In genomic region chr22:44129614-44129976, GRCh38 we compare ENCODE assay signal across 12 cellular contexts. TPM values are rescaled to one million over a fixed set of nuclear protein-coding genes. Genes with fewer than 3 reads are reported as not detected.
DNase-seq lines count a peak whose midpoint lies in the region; ATAC-seq and TF ChIP-seq lines count a peak whose summit lies in the region.
"Had no signal": no experiment of that assay in that cellular context is flagged by ENCODE, and none has a peak within 500 bp of the region (broad histone marks: within the 10 kb centered on the region; RNA-seq: fewer than 3 reads in every experiment).

No MANE protein-coding gene starts in this region.

- no peak overlapping the region for H3K27ac Mint-ChIP-seq in natural killer cell
- H3K27ac Mint-ChIP-seq in stimulated activated effector memory CD8-positive, alpha-beta T cell treated with anti-CD3 and anti-CD28 coated beads, Interleukin-12 subunit alpha, Interleukin-12 subunit beta, amount 100 ng/mL, for 72 hours: no peak overlapping the region
- H3K27ac Mint-ChIP-seq: CD8-positive, alpha-beta T cell had no signal

- peak overlapping the region; percentile 60 for H3K9ac ChIP-seq in neural cell (ENCODE audit: low read length)

- TF ChIP-seq EP300 in neural cell (conservative IDR thresholded peaks at IDR 0.05; ENCODE audit: poor library complexity, severe bottlenecking): no peak

- intact Hi-C loops in natural killer cell (cut with micrococcal nuclease): no loop called here

- H3F3A ChIP-seq in neural cell (ENCODE audit: insufficient read depth, low read length, poor library complexity, severe bottlenecking): no peaks in the 10 kb centered on the region

- TF ChIP-seq CTCF in choroid plexus epithelial cell (conservative IDR thresholded peaks at IDR 0.05; ENCODE audit: low read depth, low read length) (no peak), neural cell (IDR thresholded peaks at IDR 0.05; ENCODE audit: poor library complexity, severe bottlenecking) (no peak), natural killer cell (IDR thresholded peaks at IDR 0.05) (no peak)

- H3K9me2 ChIP-seq in neural cell (ENCODE audit: insufficient read depth, low read length): no peaks in the 10 kb centered on the region

- ATAC-seq in natural killer cell: no peak
- ATAC-seq in stimulated activated effector memory CD8-positive, alpha-beta T cell treated with anti-CD3 and anti-CD28 coated beads, Interleukin-12 subunit alpha, Interleukin-12 subunit beta, amount 100 ng/mL, for 72 hours: no peak
- ATAC-seq: body of pancreas; CD8-positive, alpha-beta T cell; right cardiac atrium had no signal

- no peak overlapping the region for H3K4me2 ChIP-seq in neural cell (ENCODE audit: low read length)

- H2AFZ ChIP-seq in neural cell (ENCODE audit: low read depth, low read length): peak overlapping the region; percentile 70

- no peaks in the 10 kb centered on the region for H3K36me3 ChIP-seq in neural cell (ENCODE audit: insufficient read depth, low read length)

- no peaks in the 10 kb centered on the region for H3K27me3 ChIP-seq in neural cell (ENCODE audit: insufficient read depth, low read depth, low read length)
- H3K27me3 ChIP-seq: body of pancreas had no signal

- H3K79me2 ChIP-seq in neural cell (replicated peaks; ENCODE audit: insufficient read depth, low read length): no peaks in the 10 kb centered on the region

- no peak overlapping the region for H3K4me3 ChIP-seq in choroid plexus epithelial cell (ENCODE audit: low read depth, low read length)
- H3K4me3 ChIP-seq in neural cell (ENCODE audit: low read length): peak overlapping the region; percentile 2
- H3K4me3 ChIP-seq: body of pancreas had no signal

- H3K9me3 ChIP-seq in neural cell (ENCODE audit: low read length): no peaks in the 10 kb centered on the region

- no peaks in the 10 kb centered on the region for H4K20me1 ChIP-seq in neural cell (ENCODE audit: insufficient read depth)

- H3K36me3 Mint-ChIP-seq in natural killer cell: peaks cover 11% of the 10 kb centered on the region
- peaks cover 27% of the 10 kb centered on the region for H3K36me3 Mint-ChIP-seq in stimulated activated effector memory CD8-positive, alpha-beta T cell treated with anti-CD3 and anti-CD28 coated beads, Interleukin-12 subunit alpha, Interleukin-12 subunit beta, amount 100 ng/mL, for 72 hours
- H3K36me3 Mint-ChIP-seq: CD8-positive, alpha-beta T cell had no signal

- peak overlapping the region; percentile 80 for H3K27ac ChIP-seq in neural cell (ENCODE audit: low read length)
- H3K27ac ChIP-seq: body of pancreas had no signal

- H3K4me1 Mint-ChIP-seq in natural killer cell: peaks cover 0 to 6% of the 10 kb centered on the region in 2 donors
- H3K4me1 Mint-ChIP-seq in stimulated activated effector memory CD8-positive, alpha-beta T cell treated with anti-CD3 and anti-CD28 coated beads, Interleukin-12 subunit alpha, Interleukin-12 subunit beta, amount 100 ng/mL, for 72 hours: no peaks in the 10 kb centered on the region

- no peak for TF ChIP-seq RAD21 in neural cell (conservative IDR thresholded peaks at IDR 0.05)

- no peaks in the 10 kb centered on the region for H3K27me3 Mint-ChIP-seq in natural killer cell (ENCODE audit: low read depth in 2 of 2)

- no peak overlapping the region for H3K4me3 Mint-ChIP-seq in natural killer cell
- H3K4me3 Mint-ChIP-seq in stimulated activated effector memory CD8-positive, alpha-beta T cell treated with anti-CD3 and anti-CD28 coated beads, Interleukin-12 subunit alpha, Interleukin-12 subunit beta, amount 100 ng/mL, for 72 hours: no peak overlapping the region
- H3K4me3 Mint-ChIP-seq: CD8-positive, alpha-beta T cell had no signal

- peak; percentile 84 for DNase-seq in DMS53 (lab: John Stamatoyannopoulos, UW)
- DNase-seq in LHCN-M2 (ENCODE audit: low read depth): peak; percentile 81
- peak; percentile 22 for DNase-seq in choroid plexus epithelial cell (ENCODE audit: low read depth)
- DNase-seq in DMS79 (lab: John Stamatoyannopoulos, UW): no peak
- no peak for DNase-seq in natural killer cell
- DNase-seq in NCI-H128 (lab: John Stamatoyannopoulos, UW; ENCODE audit: unreplicated experiment): no peak
- DNase-seq in stimulated activated effector memory CD8-positive, alpha-beta T cell treated with anti-CD3 and anti-CD28 coated beads, Interleukin-12 subunit alpha, Interleukin-12 subunit beta, amount 100 ng/mL, for 72 hours (ENCODE audit: low spot score in 2 of 2): no peak
- DNase-seq: body of pancreas; CD8-positive, alpha-beta T cell; right cardiac atrium had no signal

- peaks cover 2 to 4% of the 10 kb centered on the region in 2 donors for H3K9me3 Mint-ChIP-seq in natural killer cell
- peaks cover 15% of the 10 kb centered on the region for H3K9me3 Mint-ChIP-seq in stimulated activated effector memory CD8-positive, alpha-beta T cell treated with anti-CD3 and anti-CD28 coated beads, Interleukin-12 subunit alpha, Interleukin-12 subunit beta, amount 100 ng/mL, for 72 hours

TF ChIP-seq in neural cell, 6 proteins besides CTCF, POLR2A, EP300 and RAD21:
- TF ChIP-seq REST (IDR thresholded peaks at IDR 0.05; ENCODE audit: borderline replicate concordance) (no peak), EZH2 (IDR thresholded peaks at IDR 0.05; ENCODE audit: borderline replicate concordance, insufficient read depth, low read length, poor library complexity, severe bottlenecking) (no peak), TAF1 (IDR thresholded peaks at IDR 0.05; ENCODE audit: low read depth) (no peak), POLR2AphosphoS5 (IDR thresholded peaks at IDR 0.05) (no peak), MXI1 (conservative IDR thresholded peaks at IDR 0.05; ENCODE audit: poor library complexity, severe bottlenecking) (no peak), SMC3 (conservative IDR thresholded peaks at IDR 0.05; ENCODE audit: poor library complexity) (no peak)

RNA-seq across cellular contexts. Expression of gene PARVG, which starts 51.1 kb away (rescaled TPM):
- total RNA-seq in LHCN-M2 (2014; rRNA removed): not detected in 2 replicates
- polyA plus RNA-seq in LHCN-M2 (2012): not detected
- not detected in 2 replicates for polyA plus RNA-seq in neural cell
- not detected in 2 replicates for polyA minus RNA-seq in neural cell
- total RNA-seq in natural killer cell: 100 to 1,000 TPM; 130 to 146 (median 131) TPM
- total RNA-seq: HT-29 had no signal

Comparison
In these comparisons a context has a peak if more than half of its experiments do, and no peak if none do; other contexts are left out.
1. DNase-seq: peak in DMS53 (single experiment), LHCN-M2 (single experiment) and choroid plexus epithelial cell (single experiment); none in DMS79 (single experiment), natural killer cell (single experiment), NCI-H128 (single experiment) and stimulated activated effector memory CD8-positive, alpha-beta T cell treated with anti-CD3 and anti-CD28 coated beads, Interleukin-12 subunit alpha, Interleukin-12 subunit beta, amount 100 ng/mL, for 72 hours (0 of 2).
2. RNA of gene PARVG, which starts 51.1 kb away (total RNA-seq): 130 to 146 TPM in natural killer cell; not detected in LHCN-M2; every median in the first group is over 100 times any median in the second.